15 cellular contexts compared by ENCODE assay signal in genomic region chr4:110540606-110541440, GRCh38.
DNase-seq lines count a peak whose midpoint lies in the region; ATAC-seq and TF ChIP-seq lines count a peak whose summit lies in the region.
"Had no signal": no experiment of that assay in that cellular context is flagged by ENCODE, and none has a peak within 500 bp of the region (broad histone marks: within the 10 kb centered on the region; RNA-seq: fewer than 3 reads in every experiment).

No MANE protein-coding gene starts in this region.

- H3K9me3 ChIP-seq in right atrium auricular region, result peaks cover 0 to 10% of the 10 kb centered on the region in 2 donors

- H3K4me3 ChIP-seq in AG09309 (ENCODE audit: control insufficient read depth, low read depth, low read length), result no peak overlapping the region
- no peak overlapping the region for H3K4me3 ChIP-seq in choroid plexus epithelial cell (ENCODE audit: low read depth, low read length)
- no peak overlapping the region for H3K4me3 ChIP-seq in right atrium auricular region
- H3K4me3 ChIP-seq: heart right ventricle, lung had no signal

- no peak for ATAC-seq in HG03432 (IDR thresholded peaks at IDR 0.05; ENCODE audit: unreplicated experiment)
- ATAC-seq: heart right ventricle; Panc1; stimulated activated effector memory CD8-positive, alpha-beta T cell treated with anti-CD3 and anti-CD28 coated beads, Interleukin-12 subunit alpha, Interleukin-12 subunit beta, amount 100 ng/mL, for 72 hours had no signal

- peak overlapping the region in 1 of 2 donors; percentile 11 for H3K27ac ChIP-seq in right atrium auricular region
- H3K27ac ChIP-seq: heart right ventricle had no signal

- H3K36me3 ChIP-seq in right atrium auricular region, result no peaks in the 10 kb centered on the region
- H3K36me3 ChIP-seq: heart right ventricle had no signal

- TF ChIP-seq CTCF in AG09309 (IDR thresholded peaks at IDR 0.05; ENCODE audit: control insufficient read depth, insufficient read depth, low read depth, low read length, missing control alignments), result no peak
- TF ChIP-seq CTCF in choroid plexus epithelial cell (conservative IDR thresholded peaks at IDR 0.05; ENCODE audit: low read depth, low read length), result no peak
- TF ChIP-seq CTCF in right atrium auricular region (IDR thresholded peaks at IDR 0.05), result no peak

- H3K27me3 ChIP-seq in right atrium auricular region, result no peaks in the 10 kb centered on the region

- H3K4me1 ChIP-seq in right atrium auricular region, result peaks cover 0 to 5% of the 10 kb centered on the region in 2 donors

- peak; percentile 59 for DNase-seq in AG09309 (ENCODE audit: low read depth)
- peak; percentile 81 for DNase-seq in M059J (ENCODE audit: low read depth)
- peak; percentile 72 for DNase-seq in choroid plexus epithelial cell (ENCODE audit: low read depth)
- DNase-seq in kidney tubule cell (ENCODE audit: low spot score), result peak; percentile 97
- DNase-seq in right atrium auricular region (ENCODE audit: low spot score), result no peak
- DNase-seq in pons (ENCODE audit: low spot score), result no peak
- DNase-seq in NCI-H2196 (lab: John Stamatoyannopoulos, UW; ENCODE audit: unreplicated experiment), result no peak
- DNase-seq: activated CD4-positive, alpha-beta memory T cell treated with anti-CD3 and anti-CD28 coated beads, Interleukin-2, amount 10 ng/mL, durations not matched to agents 7 days and 5 days; activated naive CD4-positive, alpha-beta T cell treated with anti-CD3 and anti-CD28 coated beads for 36 hours; C1 segment of cervical spinal cord; heart right ventricle had no signal

Comparison
In these comparisons a context has a peak if more than half of its experiments do, and no peak if none do; other contexts are left out.
1. DNase-seq: peak in AG09309 (single experiment), M059J (single experiment), choroid plexus epithelial cell (single experiment) and kidney tubule cell (single experiment); none in right atrium auricular region (single experiment), pons (single experiment) and NCI-H2196 (single experiment).